1 cellular context compared by ENCODE assay signal in genomic region chr1:210373878-210374599, GRCh38.
A peak's percentile ranks its signal among the peaks of the same experiment; 100 is the strongest.
TF ChIP-seq lines count a peak whose summit lies in the region.

No MANE protein-coding gene starts in this region.

TF ChIP-seq in HepG2, 621 proteins besides CTCF, POLR2A, EP300 and RAD21 (continued from another document and continues in another):
- TF ChIP-seq NAIF1 (CRISPR knock-in tag; IDR thresholded peaks at IDR 0.05; ENCODE audit: borderline replicate concordance) (no peak), ZNF547 (CRISPR knock-in tag; IDR thresholded peaks at IDR 0.05) (no peak), BCL6 (CRISPR knock-in tag; IDR thresholded peaks at IDR 0.05) (peak; percentile 80), ZC3H13 (CRISPR knock-in tag; IDR thresholded peaks at IDR 0.05) (no peak), TRIM22 (IDR thresholded peaks at IDR 0.05) (no peak), ZSCAN29 (CRISPR knock-in tag; conservative IDR thresholded peaks at IDR 0.05) (no peak; the same call in 1 of the 2 replicates), ZNF430 (CRISPR knock-in tag; IDR thresholded peaks at IDR 0.05) (no peak), HDAC2 (CRISPR knock-in tag; IDR thresholded peaks at IDR 0.05) (peak; percentile 48; the same call in 1 of the 2 replicates), MBD4 (IDR thresholded peaks at IDR 0.05; ENCODE audit: borderline replicate concordance, low read length) (peak; percentile 85), NONO (IDR thresholded peaks at IDR 0.05) (no peak), NONO (CRISPR knock-in tag; conservative IDR thresholded peaks at IDR 0.05) (no peak), PPARG (CRISPR knock-in tag; conservative IDR thresholded peaks at IDR 0.05) (peak; percentile 96), ZNF205 (CRISPR knock-in tag; IDR thresholded peaks at IDR 0.05) (no peak; the same call in 1 of the 2 replicates), CSRNP2 (CRISPR knock-in tag; conservative IDR thresholded peaks at IDR 0.05; ENCODE audit: low read depth) (no peak), ZSCAN22 (CRISPR knock-in tag; IDR thresholded peaks at IDR 0.05) (no peak), TEF (CRISPR knock-in tag; IDR thresholded peaks at IDR 0.05) (peak; percentile 63; the same call in 1 of the 2 replicates), HMG20A (CRISPR knock-in tag; IDR thresholded peaks at IDR 0.05; ENCODE audit: borderline replicate concordance) (peak; percentile 80), RBM22 (optimal IDR thresholded peaks at IDR 0.05; ENCODE audit: low read length) (no peak), SNAPC5 (CRISPR knock-in tag; IDR thresholded peaks at IDR 0.05; ENCODE audit: borderline replicate concordance) (peak; percentile 100), CBFB (CRISPR knock-in tag; IDR thresholded peaks at IDR 0.05) (peak; percentile 38), ZNF331 (CRISPR knock-in tag; IDR thresholded peaks at IDR 0.05) (peak; percentile 71; the same call in 1 of the 2 replicates), ARID5B (CRISPR knock-in tag; IDR thresholded peaks at IDR 0.05) (peak; percentile 90), RNF2 (conservative IDR thresholded peaks at IDR 0.05; ENCODE audit: low read depth) (no peak), GTF2F1 (IDR thresholded peaks at IDR 0.05; ENCODE audit: low read length) (peak; percentile 96), TP53 (CRISPR knock-in tag; conservative IDR thresholded peaks at IDR 0.05) (no peak), JARID2 (CRISPR knock-in tag; IDR thresholded peaks at IDR 0.05; ENCODE audit: insufficient replicate concordance) (no peak), WIZ (CRISPR knock-in tag; IDR thresholded peaks at IDR 0.05) (no peak), PBX2 (CRISPR knock-in tag; IDR thresholded peaks at IDR 0.05) (no peak; the same call in 1 of the 2 replicates), TCF7 (IDR thresholded peaks at IDR 0.05; ENCODE audit: low read depth) (peak; percentile 46; the same call in 1 of the 2 replicates), TFAP4 (IDR thresholded peaks at IDR 0.05; ENCODE audit: borderline replicate concordance, low read depth) (0 out of 2 replicates have a peak, but pooled peaks have one; percentile 7), ZBTB7A (CRISPR knock-in tag; IDR thresholded peaks at IDR 0.05) (no peak), SMC3 (IDR thresholded peaks at IDR 0.05; ENCODE audit: low read length) (peak; percentile 90), ZFP36L2 (CRISPR knock-in tag; IDR thresholded peaks at IDR 0.05) (0 out of 2 replicates have a peak, but pooled peaks have one; percentile 76), AFF4 (CRISPR knock-in tag; IDR thresholded peaks at IDR 0.05) (peak; percentile 37; the same call in 1 of the 2 replicates)
- TF ChIP-seq, protein P1, sequence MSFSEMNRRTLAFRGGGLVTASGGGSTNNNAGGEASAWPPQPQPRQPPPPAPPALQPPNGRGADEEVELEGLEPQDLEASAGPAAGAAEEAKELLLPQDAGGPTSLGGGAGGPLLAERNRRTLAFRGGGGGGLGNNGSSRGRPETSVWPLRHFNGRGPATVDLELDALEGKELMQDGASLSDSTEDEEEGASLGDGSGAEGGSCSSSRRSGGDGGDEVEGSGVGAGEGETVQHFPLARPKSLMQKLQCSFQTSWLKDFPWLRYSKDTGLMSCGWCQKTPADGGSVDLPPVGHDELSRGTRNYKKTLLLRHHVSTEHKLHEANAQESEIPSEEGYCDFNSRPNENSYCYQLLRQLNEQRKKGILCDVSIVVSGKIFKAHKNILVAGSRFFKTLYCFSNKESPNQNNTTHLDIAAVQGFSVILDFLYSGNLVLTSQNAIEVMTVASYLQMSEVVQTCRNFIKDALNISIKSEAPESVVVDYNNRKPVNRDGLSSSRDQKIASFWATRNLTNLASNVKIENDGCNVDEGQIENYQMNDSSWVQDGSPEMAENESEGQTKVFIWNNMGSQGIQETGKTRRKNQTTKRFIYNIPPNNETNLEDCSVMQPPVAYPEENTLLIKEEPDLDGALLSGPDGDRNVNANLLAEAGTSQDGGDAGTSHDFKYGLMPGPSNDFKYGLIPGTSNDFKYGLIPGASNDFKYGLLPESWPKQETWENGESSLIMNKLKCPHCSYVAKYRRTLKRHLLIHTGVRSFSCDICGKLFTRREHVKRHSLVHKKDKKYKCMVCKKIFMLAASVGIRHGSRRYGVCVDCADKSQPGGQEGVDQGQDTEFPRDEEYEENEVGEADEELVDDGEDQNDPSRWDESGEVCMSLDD (CRISPR knock-in tag; IDR thresholded peaks at IDR 0.05; ENCODE audit: borderline replicate concordance) = no peak
- TF ChIP-seq, protein P2, sequence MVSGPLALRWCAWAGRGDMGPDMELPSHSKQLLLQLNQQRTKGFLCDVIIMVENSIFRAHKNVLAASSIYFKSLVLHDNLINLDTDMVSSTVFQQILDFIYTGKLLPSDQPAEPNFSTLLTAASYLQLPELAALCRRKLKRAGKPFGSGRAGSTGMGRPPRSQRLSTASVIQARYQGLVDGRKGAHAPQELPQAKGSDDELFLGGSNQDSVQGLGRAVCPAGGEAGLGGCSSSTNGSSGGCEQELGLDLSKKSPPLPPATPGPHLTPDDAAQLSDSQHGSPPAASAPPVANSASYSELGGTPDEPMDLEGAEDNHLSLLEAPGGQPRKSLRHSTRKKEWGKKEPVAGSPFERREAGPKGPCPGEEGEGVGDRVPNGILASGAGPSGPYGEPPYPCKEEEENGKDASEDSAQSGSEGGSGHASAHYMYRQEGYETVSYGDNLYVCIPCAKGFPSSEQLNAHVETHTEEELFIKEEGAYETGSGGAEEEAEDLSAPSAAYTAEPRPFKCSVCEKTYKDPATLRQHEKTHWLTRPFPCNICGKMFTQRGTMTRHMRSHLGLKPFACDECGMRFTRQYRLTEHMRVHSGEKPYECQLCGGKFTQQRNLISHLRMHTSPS (CRISPR knock-in tag; IDR thresholded peaks at IDR 0.05; ENCODE audit: low read depth) = no peak
- TF ChIP-seq, protein P3, sequence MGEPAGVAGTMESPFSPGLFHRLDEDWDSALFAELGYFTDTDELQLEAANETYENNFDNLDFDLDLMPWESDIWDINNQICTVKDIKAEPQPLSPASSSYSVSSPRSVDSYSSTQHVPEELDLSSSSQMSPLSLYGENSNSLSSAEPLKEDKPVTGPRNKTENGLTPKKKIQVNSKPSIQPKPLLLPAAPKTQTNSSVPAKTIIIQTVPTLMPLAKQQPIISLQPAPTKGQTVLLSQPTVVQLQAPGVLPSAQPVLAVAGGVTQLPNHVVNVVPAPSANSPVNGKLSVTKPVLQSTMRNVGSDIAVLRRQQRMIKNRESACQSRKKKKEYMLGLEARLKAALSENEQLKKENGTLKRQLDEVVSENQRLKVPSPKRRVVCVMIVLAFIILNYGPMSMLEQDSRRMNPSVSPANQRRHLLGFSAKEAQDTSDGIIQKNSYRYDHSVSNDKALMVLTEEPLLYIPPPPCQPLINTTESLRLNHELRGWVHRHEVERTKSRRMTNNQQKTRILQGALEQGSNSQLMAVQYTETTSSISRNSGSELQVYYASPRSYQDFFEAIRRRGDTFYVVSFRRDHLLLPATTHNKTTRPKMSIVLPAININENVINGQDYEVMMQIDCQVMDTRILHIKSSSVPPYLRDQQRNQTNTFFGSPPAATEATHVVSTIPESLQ (CRISPR knock-in tag; conservative IDR thresholded peaks at IDR 0.05) = peak; percentile 4; the same call in 1 of the 2 replicates
